Comparison of ENCODE assay signal across 8 cellular contexts in the genomic region with DNA sequence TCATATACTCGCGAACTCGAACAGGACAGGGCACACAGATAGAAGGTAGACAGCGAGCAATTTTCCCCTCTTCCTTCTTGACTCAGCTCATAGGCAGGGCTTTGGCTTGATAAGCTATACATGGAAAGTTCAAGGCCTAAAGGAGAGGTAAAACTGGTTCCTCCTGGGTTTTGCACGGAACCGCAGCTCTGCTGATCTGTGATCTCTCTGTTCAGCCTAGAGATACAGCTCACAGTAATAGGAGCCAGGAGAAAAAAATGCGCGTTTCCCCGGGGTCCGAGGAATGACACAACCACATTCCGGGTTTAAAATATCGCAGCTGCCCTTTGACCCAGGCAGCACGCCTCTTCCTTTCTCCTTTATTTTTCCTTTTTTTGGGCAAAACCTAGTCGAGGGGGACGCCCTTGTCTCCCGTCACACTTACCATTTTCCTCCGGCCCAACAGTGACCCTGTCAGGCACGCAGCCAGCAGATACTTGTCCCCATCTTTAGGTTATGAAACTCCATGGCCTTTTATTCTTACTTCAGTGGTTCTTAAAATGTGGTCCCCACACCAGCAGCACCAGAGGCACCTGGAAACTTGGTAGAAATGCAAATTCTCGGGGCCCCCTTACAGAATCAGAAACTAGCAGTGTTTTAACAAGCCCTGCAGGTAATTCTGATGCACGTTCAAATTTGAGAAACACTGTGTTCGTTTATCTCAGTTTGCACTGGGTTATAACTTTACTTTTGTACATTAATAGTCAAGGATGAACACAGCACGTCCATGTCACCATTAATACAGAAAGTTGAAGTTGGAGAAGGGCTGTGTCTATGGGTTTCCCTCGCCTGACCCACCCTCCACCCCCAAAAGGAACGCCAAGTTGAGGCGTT. TPM values are rescaled to one million over a fixed set of nuclear protein-coding genes. Genes with fewer than 3 reads are reported as not detected.
A peak's percentile ranks its signal among the peaks of the same experiment; 100 is the strongest.
DNase-seq lines count a peak whose midpoint lies in the region; ATAC-seq and TF ChIP-seq lines count a peak whose summit lies in the region.

No MANE protein-coding gene starts in this region.

- peaks cover 58% of the 10 kb centered on the region for H3F3A ChIP-seq in PC-9 (ENCODE audit: insufficient read depth, low read depth)

- BruUV-seq in PC-9 (replicated peaks; lab: Mats Ljungman, UMichigan): TSS peak; percentile 36

- DNase-seq in Right ventricle myocardium inferior (ENCODE audit: missing footprints) (peak; percentile 80), cardiac septum (ENCODE audit: low spot score) (no peak), PC-9 (peak; percentile 42 to 72), uterus (peak; percentile 70 to 79)
- DNase-seq in effector memory CD4-positive, alpha-beta T cell: no peak

- intact Hi-C loops in Right ventricle myocardium inferior (cut with DNase I) (loop anchor here (2.0 to 5.0 kb wide), 2 partner anchors 116 to 284 kb away; partner anchors contain the start of gene PSMB3), cardiac septum (cut with DNase I) (loop anchor here (5.0 kb wide), 1 partner anchor 284 kb away; the partner anchor contains the start of gene PLXDC1), PC-9 (cut with micrococcal nuclease; ENCODE audit: unreplicated experiment) (loop anchor here (2.0 to 10.0 kb wide), 3 partner anchors 64 to 416 kb away; partner anchors contain the start of gene PCGF2), uterus (cut with DNase I; ENCODE audit: low total_unique reads) (no loop called here)

- POLR2A ChIA-PET in PC-9 (lab: Charles Lee; ENCODE audit: unreplicated experiment): interaction anchor here (0.6 to 0.7 kb wide), 5 partner anchors 15 to 106 kb away, joined by 3 to 37 read pairs (median 5); partner anchors contain the start of genes FBXO47 and RPL23

- peak overlapping the region; percentile 97 for H3K4me3 ChIP-seq in PC-9
- H3K4me3 ChIP-seq in effector memory CD4-positive, alpha-beta T cell (ENCODE audit: insufficient read depth, low read depth, low read length, poor library complexity, severe bottlenecking): peak overlapping the region; percentile 85
- peak overlapping the region; percentile 100 for H3K4me3 ChIP-seq in mononuclear cell (ENCODE audit: low read length)
- peak overlapping the region; percentile 84 to 95 for H3K4me3 ChIP-seq in uterus

- H3K27ac ChIP-seq in PC-9 (peak overlapping the region; percentile 35), uterus (peak overlapping the region; percentile 96 to 98)
- H3K27ac ChIP-seq in effector memory CD4-positive, alpha-beta T cell (ENCODE audit: insufficient read depth, low read length, poor library complexity, severe bottlenecking): peak overlapping the region; percentile 87

- no peak for TF ChIP-seq CTCF in PC-9 (conservative IDR thresholded peaks at IDR 0.05)
- no peak for TF ChIP-seq CTCF in uterus (IDR thresholded peaks at IDR 0.05)

- ATAC-seq in Right ventricle myocardium inferior (peak; percentile 29), GM19455 (IDR thresholded peaks at IDR 0.05; ENCODE audit: unreplicated experiment) (no peak), HG02973 (IDR thresholded peaks at IDR 0.05; ENCODE audit: unreplicated experiment) (no peak)

- H3K36me3 ChIP-seq in PC-9 (ENCODE audit: low read depth) (0 out of 2 replicates have a peak, but pooled peaks cover 4% of the 10 kb centered on the region), uterus (no peaks in the 10 kb centered on the region)
- H3K36me3 ChIP-seq in effector memory CD4-positive, alpha-beta T cell (ENCODE audit: control insufficient read depth, insufficient read depth, low read length): no peaks in the 10 kb centered on the region

- H3K9me3 ChIP-seq in PC-9 (ENCODE audit: insufficient read depth, low read depth) (no peaks in the 10 kb centered on the region), mononuclear cell (ENCODE audit: low read depth, low read length) (no peaks in the 10 kb centered on the region), uterus (no peaks in the 10 kb centered on the region)
- no peaks in the 10 kb centered on the region for H3K9me3 ChIP-seq in effector memory CD4-positive, alpha-beta T cell (ENCODE audit: control insufficient read depth, low read length)

- TF ChIP-seq POLR2A in uterus (IDR thresholded peaks at IDR 0.05): no peak

- H3K4me2 ChIP-seq in PC-9: peak overlapping the region; percentile 80

- no peaks in the 10 kb centered on the region for H3K9me2 ChIP-seq in PC-9 (ENCODE audit: insufficient read depth)

- H3K27me3 ChIP-seq in PC-9 (ENCODE audit: insufficient read depth, low read depth) (no peaks in the 10 kb centered on the region), mononuclear cell (ENCODE audit: insufficient read depth, low read length) (no peaks in the 10 kb centered on the region), uterus (no peaks in the 10 kb centered on the region)
- no peaks in the 10 kb centered on the region for H3K27me3 ChIP-seq in effector memory CD4-positive, alpha-beta T cell (replicated peaks; ENCODE audit: control insufficient read depth, insufficient read depth, low read length, poor library complexity, severe bottlenecking)

- H2AFZ ChIP-seq in PC-9: peak overlapping the region; percentile 59

- H3K4me1 ChIP-seq in PC-9 (replicated peaks; ENCODE audit: insufficient read depth): peaks cover 38% of the 10 kb centered on the region
- peaks cover 25% of the 10 kb centered on the region for H3K4me1 ChIP-seq in effector memory CD4-positive, alpha-beta T cell (ENCODE audit: control insufficient read depth, insufficient read depth, low read length, poor library complexity, severe bottlenecking)
- H3K4me1 ChIP-seq in mononuclear cell (ENCODE audit: insufficient read depth, low read length): peaks cover 41% of the 10 kb centered on the region
- peaks cover 5 to 16% of the 10 kb centered on the region in 2 donors for H3K4me1 ChIP-seq in uterus

- CTCF ChIA-PET in PC-9 (lab: Charles Lee): no interaction called here

- peaks cover 15% of the 10 kb centered on the region; the same call in 1 of the 2 replicates for H4K20me1 ChIP-seq in PC-9 (ENCODE audit: insufficient read depth)

- peaks cover 33% of the 10 kb centered on the region for H3K79me2 ChIP-seq in PC-9 (ENCODE audit: low read depth)

RNA-seq across cellular contexts. Expression of gene LASP1, which starts 1.5 kb away (rescaled TPM):
- total RNA-seq in Right ventricle myocardium inferior (38.5 TPM), cardiac septum (25.3 TPM), PC-9 (2021) (220 and 309 TPM in 2 replicates), mononuclear cell (103 TPM), uterus (100 to 1,000 TPM in 1 of 4 donors, 10 to 100 TPM in 3; 21.2 to 119 (median 58.2) TPM)

RNA-seq across cellular contexts. Expression of gene RPL23, which starts 14.8 kb away (rescaled TPM):
- total RNA-seq in Right ventricle myocardium inferior (897 TPM), cardiac septum (564 TPM), PC-9 (2021) (1,146 and 1,262 TPM in 2 replicates), mononuclear cell (1,618 TPM), uterus (1,000 to 10,000 TPM; 1,418 to 5,044 (median 2,630) TPM)

RNA-seq across cellular contexts. Expression of gene CWC25, which starts 43.2 kb away (rescaled TPM):
- total RNA-seq in Right ventricle myocardium inferior: 9.4 TPM
- total RNA-seq in cardiac septum: 10.4 TPM
- total RNA-seq in PC-9 (2021): 13.7 and 13.9 TPM in 2 replicates
- 30.0 TPM for total RNA-seq in mononuclear cell
- 10 to 100 TPM in 3 of 4 donors, 1 to 10 TPM in 1; 9.1 to 26.2 (median 18.1) TPM for total RNA-seq in uterus

Comparison
In these comparisons a context has a peak if more than half of its experiments do, and no peak if none do; other contexts are left out.
1. DNase-seq: peak in Right ventricle myocardium inferior (single experiment), PC-9 (2 of 2) and uterus (2 of 2); none in cardiac septum (single experiment) and effector memory CD4-positive, alpha-beta T cell (0 of 3).
2. H3K27ac ChIP-seq: peak in every context shown above with its lines; median percentile 97 in uterus; 87 in effector memory CD4-positive, alpha-beta T cell; 35 in PC-9.
3. Peak in every context shown above with its lines, with median percentiles within 50 percentile points of each other: H3K4me3 ChIP-seq.